ENCODE assay signal across 14 cellular contexts in the genomic region with DNA sequence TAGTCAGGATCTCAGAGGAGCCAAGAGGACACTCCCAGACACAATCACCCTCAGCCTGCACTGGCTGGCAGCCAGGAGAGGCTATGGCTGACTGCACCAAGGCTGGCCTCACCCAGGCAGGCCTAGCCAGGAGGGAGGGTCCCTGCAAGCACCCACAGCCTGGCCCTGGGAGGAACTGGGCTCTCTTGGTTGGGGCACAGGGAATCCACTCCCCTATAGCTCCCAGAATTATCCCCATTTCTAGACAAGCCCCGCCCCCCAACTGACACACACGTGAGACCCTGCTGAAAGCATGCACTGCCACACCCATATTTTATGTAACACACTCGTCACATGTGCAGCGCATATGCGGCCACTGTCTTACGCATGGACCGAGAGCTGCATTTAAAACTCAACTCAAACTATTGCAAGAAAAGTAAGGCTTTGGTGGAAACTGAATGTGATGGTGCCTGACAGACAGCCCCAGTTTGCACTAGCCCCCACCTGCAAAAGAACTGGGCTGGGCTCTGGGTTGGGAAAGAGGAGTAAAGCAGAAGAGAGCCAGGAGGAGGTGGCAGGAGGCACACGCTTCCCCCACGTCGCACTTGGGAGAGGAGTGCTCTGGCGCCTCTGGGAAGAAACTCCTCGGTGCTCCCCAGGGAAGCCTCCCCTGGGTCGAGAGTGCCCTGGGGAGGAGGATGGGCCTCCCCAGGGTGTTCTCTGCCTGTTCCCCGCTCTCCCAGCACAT. TPM values are rescaled to one million over a fixed set of nuclear protein-coding genes. Genes with fewer than 3 reads are reported as not detected.
DNase-seq lines count a peak whose midpoint lies in the region; ATAC-seq, FAIRE-seq and TF ChIP-seq lines count a peak whose summit lies in the region.
"Had no signal": no experiment of that assay in that cellular context is flagged by ENCODE, and none has a peak within 500 bp of the region (broad histone marks: within the 10 kb centered on the region; RNA-seq: fewer than 3 reads in every experiment).

No MANE protein-coding gene starts in this region.

- no peaks in the 10 kb centered on the region for H3K36me3 ChIP-seq in HepG2 (replicated peaks in 1 of 2; ENCODE audit: control insufficient read depth in 1 of 2, insufficient read depth in 2 of 2, low read length in 2 of 2)
- H3K36me3 ChIP-seq in right lobe of liver, result no peaks in the 10 kb centered on the region
- no peaks in the 10 kb centered on the region for H3K36me3 ChIP-seq in PC-3 (ENCODE audit: low read depth, low read length)
- no peaks in the 10 kb centered on the region for H3K36me3 ChIP-seq in keratinocyte (ENCODE audit: control insufficient read depth in 2 of 2, extremely low read depth in 1 of 2, insufficient read depth in 2 of 2, low read length in 2 of 2)
- H3K36me3 ChIP-seq: left lung, SJSA1 had no signal

- H3K4me3 ChIP-seq in HepG2 (replicated peaks in 1 of 3; ENCODE audit: insufficient read depth in 1 of 3, low read depth in 2 of 3, low read length in 3 of 3), result no peak overlapping the region
- no peak overlapping the region for H3K4me3 ChIP-seq in right lobe of liver
- no peak overlapping the region for H3K4me3 ChIP-seq in PC-3 (ENCODE audit: low read length)
- H3K4me3 ChIP-seq in keratinocyte (ENCODE audit: control insufficient read depth in 2 of 3, extremely low read depth in 1 of 3, insufficient read depth in 2 of 3, low read depth in 1 of 3, low read length in 3 of 3), result peak overlapping the region; percentile 0 to 50 (median 8)
- H3K4me3 ChIP-seq: left lung, SJSA1 had no signal

- intact Hi-C loops in HepG2 (cut with micrococcal nuclease; ENCODE audit: unreplicated experiment), result no loop called here
- intact Hi-C loops in right lobe of liver (cut with DNase I), result no loop called here
- intact Hi-C loops in PC-3 (cut with micrococcal nuclease), result loop anchor here (2.0 kb wide), 1 partner anchor 29 kb away; a partner anchor contains a TSS

- WGBS in HepG2 (ENCODE audit: low lambda C conversion rate), result 46% methylated on average over 14 of the region's 14 CpGs
- 66% methylated on average over 7 of the region's 14 CpGs for WGBS in right lobe of liver (ENCODE audit: insufficient coverage, low coverage, low lambda C conversion rate, missing lambda C conversion rate)

- no peak overlapping the region for H3K9ac ChIP-seq in HepG2 (ENCODE audit: insufficient read depth, low read depth, low read length)
- H3K9ac ChIP-seq in PC-3 (ENCODE audit: low read length), result peak overlapping the region; percentile 56
- H3K9ac ChIP-seq in keratinocyte (ENCODE audit: control insufficient read depth, extremely low read depth, insufficient read depth, low read length), result peak overlapping the region; percentile 77

- H3K27ac ChIP-seq in HepG2 (ENCODE audit: extremely low read length, insufficient read depth, low read length) (no peak overlapping the region), right lobe of liver (no peak overlapping the region), PC-3 (ENCODE audit: low read length) (peak overlapping the region; percentile 90), keratinocyte (ENCODE audit: control insufficient read depth, insufficient read depth, low read length) (peak overlapping the region; percentile 94)
- H3K27ac ChIP-seq: left lung, SJSA1 had no signal

- TF ChIP-seq RAD21 in HepG2 (CRISPR knock-in tag; IDR thresholded peaks at IDR 0.05), result no peak

- BruUV-seq in HepG2 (replicated peaks; lab: Mats Ljungman, UMichigan) (no TSS peak), PC-3 (replicated peaks; lab: Mats Ljungman, UMichigan) (no TSS peak)

- H3K9me2 ChIP-seq in PC-3 (replicated peaks; ENCODE audit: low read length), result no peaks in the 10 kb centered on the region

- TF ChIP-seq POLR2A in HepG2 (IDR thresholded peaks at IDR 0.05; ENCODE audit: insufficient read depth in 1 of 2, low read depth in 2 of 2, low read length in 2 of 2) (no peak), right lobe of liver (IDR thresholded peaks at IDR 0.05) (no peak)

- dilution Hi-C loops in keratinocyte (cut with MboI; ENCODE audit: extremely low pct_ligation_motif_present, low sequenced_read_pairs), result no loop called here

- H3K4me1 ChIP-seq in HepG2 (ENCODE audit: insufficient read depth, low read length) (no peaks in the 10 kb centered on the region), right lobe of liver (no peaks in the 10 kb centered on the region), PC-3 (ENCODE audit: insufficient read depth, low read length) (peaks cover 24% of the 10 kb centered on the region), keratinocyte (ENCODE audit: control insufficient read depth, extremely low read depth, insufficient read depth, low read length) (peaks cover 24% of the 10 kb centered on the region)
- H3K4me1 ChIP-seq: left lung, SJSA1 had no signal

- H3K27me3 ChIP-seq in HepG2 (ENCODE audit: control insufficient read depth in 1 of 2, insufficient read depth in 2 of 2, low read length in 2 of 2), result peaks cover 2 to 17% of the 10 kb centered on the region in 2 experiments; a peak in 4 of 5 replicates
- H3K27me3 ChIP-seq in right lobe of liver, result no peaks in the 10 kb centered on the region
- H3K27me3 ChIP-seq in PC-3 (ENCODE audit: low read length), result no peaks in the 10 kb centered on the region
- no peaks in the 10 kb centered on the region for H3K27me3 ChIP-seq in keratinocyte (ENCODE audit: control insufficient read depth, extremely low read depth, insufficient read depth, low read length)

- no peak for DNase-seq in HepG2 (ENCODE audit: low spot score)
- DNase-seq in right lobe of liver, result no peak
- DNase-seq in PC-3, result peak; percentile 76
- DNase-seq in keratinocyte (ENCODE audit: low read depth, low spot score), result peak; percentile 79
- no peak for DNase-seq in cerebellum (ENCODE audit: low spot score)
- DNase-seq in activated CD4-positive, CD25-positive, alpha-beta regulatory T cell (lab: John Stamatoyannopoulos, UW), result no peak
- no peak for DNase-seq in SHP77 treated with DMSO at 0.1 percent for 48 hours (lab: John Stamatoyannopoulos, UW)
- DNase-seq: activated T-cell treated with anti-CD3 and anti-CD28 coated beads for 4 hours; amygdala; effector CD8-positive, alpha-beta T cell; left lung had no signal

- POLR2A ChIA-PET in HepG2 (lab: Yijun Ruan, JAX) (no interaction called here), PC-3 (lab: Charles Lee; ENCODE audit: unreplicated experiment) (no interaction called here)

- TF ChIP-seq EP300 in HepG2 (IDR thresholded peaks at IDR 0.05; ENCODE audit: low read depth in 2 of 2, low read length in 2 of 2), result no peak
- no peak for TF ChIP-seq EP300 in HepG2 (CRISPR knock-in tag; IDR thresholded peaks at IDR 0.05; ENCODE audit: borderline replicate concordance)

- H3K9me3 ChIP-seq in HepG2 (ENCODE audit: low read length), result no peaks in the 10 kb centered on the region
- no peaks in the 10 kb centered on the region for H3K9me3 ChIP-seq in right lobe of liver
- no peaks in the 10 kb centered on the region for H3K9me3 ChIP-seq in PC-3 (ENCODE audit: low read length)
- no peaks in the 10 kb centered on the region for H3K9me3 ChIP-seq in keratinocyte (ENCODE audit: control insufficient read depth, low read depth, low read length)
- H3K9me3 ChIP-seq: left lung, SJSA1 had no signal

- FAIRE-seq in HepG2 (lab: Jason Lieb, UNC), result no peak
- no peak for FAIRE-seq in keratinocyte (lab: Jason Lieb, UNC)

- in situ Hi-C loops in HepG2 (cut with HindIII; ENCODE audit: extremely low pct_ligation_motif_present, low pct_unique_long_range_greater_than_20kb), result no loop called here

- no peak overlapping the region for H2AFZ ChIP-seq in HepG2 (ENCODE audit: low read length)
- no peak overlapping the region for H2AFZ ChIP-seq in PC-3 (ENCODE audit: low read length)
- H2AFZ ChIP-seq in keratinocyte (ENCODE audit: control insufficient read depth, low read length), result peak overlapping the region; percentile 69

- H3K4me2 ChIP-seq in HepG2 (ENCODE audit: low read depth, low read length), result no peak overlapping the region
- peak overlapping the region; percentile 54 for H3K4me2 ChIP-seq in PC-3 (ENCODE audit: low read length)
- H3K4me2 ChIP-seq in keratinocyte (ENCODE audit: control insufficient read depth, extremely low read depth, insufficient read depth, low read depth, low read length), result peak overlapping the region; percentile 85

- ATAC-seq in HepG2 (no peak; the same call in 2 of the 3 replicates), right lobe of liver (no peak), PC-3 (peak; percentile 96), GM18861 (IDR thresholded peaks at IDR 0.05; ENCODE audit: unreplicated experiment) (no peak)
- ATAC-seq: left lung had no signal

- no peaks in the 10 kb centered on the region for H3K9me1 ChIP-seq in keratinocyte (ENCODE audit: control insufficient read depth, extremely low read depth, insufficient read depth, low read length)

- no peaks in the 10 kb centered on the region for H3F3A ChIP-seq in PC-3 (ENCODE audit: low read length, unreplicated experiment)

- CTCF ChIA-PET in HepG2 (lab: Yijun Ruan, JAX; ENCODE audit: low intra/inter-chr PET ratio, low total read pairs), result no interaction called here
- CTCF ChIA-PET in PC-3 (lab: Charles Lee), result no interaction called here

- H3K79me2 ChIP-seq in HepG2 (ENCODE audit: insufficient read depth, low read length) (no peaks in the 10 kb centered on the region), PC-3 (ENCODE audit: low read length) (no peaks in the 10 kb centered on the region), keratinocyte (ENCODE audit: control insufficient read depth, insufficient read depth, low read length) (no peaks in the 10 kb centered on the region)

- H4K20me1 ChIP-seq in HepG2 (ENCODE audit: insufficient read depth, low read length) (no peaks in the 10 kb centered on the region), PC-3 (ENCODE audit: low read length) (no peaks in the 10 kb centered on the region), keratinocyte (ENCODE audit: control insufficient read depth, extremely low read depth, insufficient read depth, low read length) (no peaks in the 10 kb centered on the region)

- TF ChIP-seq CTCF in HepG2 (CRISPR knock-in tag; IDR thresholded peaks at IDR 0.05) (no peak), right lobe of liver (IDR thresholded peaks at IDR 0.05) (no peak), PC-3 (conservative IDR thresholded peaks at IDR 0.05; ENCODE audit: low read depth, low read length) (no peak), keratinocyte (optimal IDR thresholded peaks at IDR 0.05 in 1 of 3, IDR thresholded peaks at IDR 0.05 in 1 of 3, conservative IDR thresholded peaks at IDR 0.05 in 1 of 3; ENCODE audit: extremely low read depth in 1 of 3, insufficient read depth in 2 of 3, low read length in 3 of 3) (no peak)

RNA-seq across cellular contexts. Expression of a gene that starts 28.9 kb away (rescaled TPM):
- total RNA-seq in HepG2 (2016; rRNA removed; fragmentation: Illumina TruSeq; extraction: Trizol) (0.11 TPM in 1 of 2 replicates, not detected in the other), right lobe of liver (1 to 10 TPM in 1 of 6 experiments, under 1 TPM in 3, not detected in 2; 0.44 to 6.7 (median 0.67) TPM), PC-3 (2014; rRNA removed) (21.5 and 30.5 TPM in 2 replicates), cerebellum (35.3 TPM)
- not detected in 2 replicates for total RNA-seq in HepG2 (2016; cell fraction: cytosol; rRNA removed; fragmentation: Illumina TruSeq; extraction: Trizol; ENCODE audit: low read depth)
- total RNA-seq in HepG2 (2016; cell fraction: insoluble cytoplasmic fraction; rRNA removed; fragmentation: Illumina TruSeq; extraction: Trizol), result 0.09 TPM in 1 of 2 replicates, not detected in the other
- not detected in 2 replicates for total RNA-seq in HepG2 (2016; cell fraction: membrane; rRNA removed; fragmentation: Illumina TruSeq; extraction: Trizol)
- not detected in 2 replicates for total RNA-seq in HepG2 (2016; cell fraction: nucleus; rRNA removed; fragmentation: Illumina TruSeq; extraction: Trizol)
- polyA plus RNA-seq in HepG2 (2011; rRNA removed) (0.08 and 0.13 TPM in 2 replicates), keratinocyte (22.6 to 40.6 TPM (median 26.2 TPM) in 3 replicates)
- polyA plus RNA-seq in HepG2 (2011; cell fraction: cytosol; rRNA removed), result 0.03 TPM in 2 replicates
- 0.45 and 0.88 TPM in 2 replicates for polyA plus RNA-seq in HepG2 (2011; cell fraction: nucleus; rRNA removed)
- not detected in 2 replicates for polyA plus RNA-seq in HepG2 (2012)
- 0.16 TPM in 1 of 2 replicates, not detected in the other for polyA plus RNA-seq in HepG2 (2016; cell fraction: cytosol; fragmentation: Illumina TruSeq; extraction: Trizol; ENCODE audit: low read depth)
- polyA plus RNA-seq in HepG2 (2016; cell fraction: insoluble cytoplasmic fraction; fragmentation: Illumina TruSeq; extraction: Trizol; ENCODE audit: low read depth), result not detected in 2 replicates
- polyA plus RNA-seq in HepG2 (2016; cell fraction: membrane; fragmentation: Illumina TruSeq; extraction: Trizol; ENCODE audit: low read depth), result not detected in 2 replicates
- polyA plus RNA-seq in HepG2 (2016; cell fraction: nucleus; fragmentation: Illumina TruSeq; extraction: Trizol; ENCODE audit: insufficient read depth, low read depth), result 0.41 and 0.48 TPM in 2 replicates
- 0.28 and 34.2 TPM in 2 replicates for polyA minus RNA-seq in HepG2 (2011; rRNA and poly(A)+ RNA removed; ENCODE audit: low replicate concordance)
- 0.79 TPM in 1 of 2 replicates, not detected in the other for polyA minus RNA-seq in HepG2 (2011; cell fraction: cytosol; rRNA and poly(A)+ RNA removed)
- polyA minus RNA-seq in HepG2 (2011; cell fraction: nucleus; rRNA and poly(A)+ RNA removed), result 0.12 and 0.13 TPM in 2 replicates
- polyA plus RNA-seq in keratinocyte (2011; ENCODE audit: low read depth), result 102 TPM
- polyA plus RNA-seq in keratinocyte (2011; cell fraction: cytosol; rRNA removed), result 6.9 and 11.2 TPM in 2 replicates
- polyA plus RNA-seq in keratinocyte (2011; cell fraction: nucleus; rRNA removed), result 138 and 177 TPM in 2 replicates
- 34.2 and 76.3 TPM in 2 replicates for polyA plus RNA-seq in keratinocyte (2012; ENCODE audit: low replicate concordance)
- polyA minus RNA-seq in keratinocyte, result 58.4 to 67.9 TPM (median 64.0 TPM) in 3 replicates
- 51.4 TPM for polyA minus RNA-seq in keratinocyte (2011; cell fraction: cytosol; rRNA and poly(A)+ RNA removed)
- polyA minus RNA-seq in keratinocyte (2011; cell fraction: nucleus; rRNA and poly(A)+ RNA removed), result 166 and 173 TPM in 2 replicates

RNA-seq across cellular contexts. Expression of a gene that starts 52.5 kb away (rescaled TPM):
- total RNA-seq in HepG2 (2016; rRNA removed; fragmentation: Illumina TruSeq; extraction: Trizol), result not detected in 2 replicates
- not detected in 2 replicates for total RNA-seq in HepG2 (2016; cell fraction: cytosol; rRNA removed; fragmentation: Illumina TruSeq; extraction: Trizol; ENCODE audit: low read depth)
- total RNA-seq in HepG2 (2016; cell fraction: insoluble cytoplasmic fraction; rRNA removed; fragmentation: Illumina TruSeq; extraction: Trizol), result not detected in 2 replicates
- total RNA-seq in HepG2 (2016; cell fraction: membrane; rRNA removed; fragmentation: Illumina TruSeq; extraction: Trizol), result not detected in 2 replicates
- not detected in 2 replicates for total RNA-seq in HepG2 (2016; cell fraction: nucleus; rRNA removed; fragmentation: Illumina TruSeq; extraction: Trizol)
- not detected in 2 replicates for polyA plus RNA-seq in HepG2 (2011; rRNA removed)
- not detected in 2 replicates for polyA plus RNA-seq in HepG2 (2011; cell fraction: cytosol; rRNA removed)
- not detected in 2 replicates for polyA plus RNA-seq in HepG2 (2011; cell fraction: nucleus; rRNA removed)
- polyA plus RNA-seq in HepG2 (2012), result not detected in 2 replicates
- polyA plus RNA-seq in HepG2 (2016; cell fraction: cytosol; fragmentation: Illumina TruSeq; extraction: Trizol; ENCODE audit: low read depth), result not detected in 2 replicates
- not detected in 2 replicates for polyA plus RNA-seq in HepG2 (2016; cell fraction: insoluble cytoplasmic fraction; fragmentation: Illumina TruSeq; extraction: Trizol; ENCODE audit: low read depth)
- polyA plus RNA-seq in HepG2 (2016; cell fraction: membrane; fragmentation: Illumina TruSeq; extraction: Trizol; ENCODE audit: low read depth), result not detected in 2 replicates
- polyA plus RNA-seq in HepG2 (2016; cell fraction: nucleus; fragmentation: Illumina TruSeq; extraction: Trizol; ENCODE audit: insufficient read depth, low read depth), result not detected in 2 replicates
- not detected in 2 replicates for polyA minus RNA-seq in HepG2 (2011; rRNA and poly(A)+ RNA removed; ENCODE audit: low replicate concordance)
- polyA minus RNA-seq in HepG2 (2011; cell fraction: cytosol; rRNA and poly(A)+ RNA removed), result not detected in 2 replicates
- polyA minus RNA-seq in HepG2 (2011; cell fraction: nucleus; rRNA and poly(A)+ RNA removed), result not detected in 2 replicates
- not detected for total RNA-seq in right lobe of liver
- not detected in 2 replicates for total RNA-seq in PC-3 (2014; rRNA removed)
- polyA plus RNA-seq in keratinocyte, result not detected in 3 replicates
- polyA plus RNA-seq in keratinocyte (2011; ENCODE audit: low read depth), result not detected
- polyA plus RNA-seq in keratinocyte (2011; cell fraction: cytosol; rRNA removed), result not detected in 2 replicates
- not detected in 2 replicates for polyA plus RNA-seq in keratinocyte (2011; cell fraction: nucleus; rRNA removed)
- polyA plus RNA-seq in keratinocyte (2012; ENCODE audit: low replicate concordance), result not detected in 2 replicates
- polyA minus RNA-seq in keratinocyte, result not detected in 3 replicates
- polyA minus RNA-seq in keratinocyte (2011; cell fraction: cytosol; rRNA and poly(A)+ RNA removed), result not detected
- polyA minus RNA-seq in keratinocyte (2011; cell fraction: nucleus; rRNA and poly(A)+ RNA removed), result not detected in 2 replicates
- 25.7 TPM for total RNA-seq in cerebellum
- total RNA-seq: left lung, SJSA1 had no signal
- polyA plus RNA-seq: IgD-negative memory B cell had no signal

Comparison
In these comparisons a context has a peak if more than half of its experiments do, and no peak if none do; other contexts are left out.
1. DNase-seq: peak in PC-3 (single experiment) and keratinocyte (single experiment); none in HepG2 (single experiment), right lobe of liver (0 of 3), cerebellum (single experiment), activated CD4-positive, CD25-positive, alpha-beta regulatory T cell (0 of 4) and SHP77 treated with DMSO at 0.1 percent for 48 hours (single experiment).
2. H3K27ac ChIP-seq: peak in PC-3 (single experiment) and keratinocyte (single experiment); none in HepG2 (single experiment) and right lobe of liver (0 of 3).
3. H3K4me3 ChIP-seq: peak in keratinocyte (3 of 3); none in HepG2 (0 of 3), right lobe of liver (0 of 3) and PC-3 (single experiment).
4. RNA of a gene that starts 52.5 kb away (total RNA-seq): 25.7 TPM in cerebellum (single experiment); not detected in HepG2, not detected in right lobe of liver and not detected in PC-3; every median in the first group is over 10 times any median in the second.